Comparison of ENCODE assay signal across 36 cellular contexts in the genomic region with DNA sequence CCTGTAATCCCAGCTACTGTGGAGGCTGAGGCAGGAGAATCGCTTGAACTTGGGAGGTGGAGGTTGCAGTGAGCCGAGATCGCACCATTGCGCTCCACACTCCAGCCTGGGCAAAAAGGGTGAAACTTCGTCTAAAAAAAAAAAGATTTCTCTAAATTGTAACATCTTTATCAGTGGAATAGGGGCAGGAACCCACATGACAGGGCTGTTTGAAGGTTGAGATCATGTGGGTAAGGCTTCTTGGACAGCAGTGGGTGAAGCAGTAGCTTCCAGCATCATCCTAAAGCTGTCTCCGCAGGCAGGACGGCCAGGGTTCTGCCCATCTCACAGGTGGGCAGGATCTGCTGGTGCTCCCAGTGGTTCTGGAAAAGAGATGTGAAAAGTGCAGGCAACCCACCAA.
"Had no signal": no experiment of that assay in that cellular context is flagged by ENCODE, and none has a peak within 500 bp of the region (broad histone marks: within the 10 kb centered on the region; RNA-seq: fewer than 3 reads in every experiment).

No MANE protein-coding gene starts in this region.

- H3K4me3 Mint-ChIP-seq: activated CD4-positive, alpha-beta memory T cell treated with anti-CD3 and anti-CD28 coated beads, Interleukin-2, amount 10 ng/mL, durations not matched to agents 7 days and 5 days; activated CD8-positive, alpha-beta memory T cell treated with anti-CD3 and anti-CD28 coated beads, Interleukin-2, amount 10 ng/mL, durations not matched to agents 7 days and 5 days; activated naive CD4-positive, alpha-beta T cell treated with anti-CD3 and anti-CD28 coated beads, Interleukin-2, amount 10 ng/mL, durations not matched to agents 7 days and 5 days; activated naive CD8-positive, alpha-beta T cell; activated naive CD8-positive, alpha-beta T cell treated with anti-CD3 and anti-CD28 coated beads, Interleukin-2, amount 50 U/mL, for 24 hours; central memory CD8-positive, alpha-beta T cell; T-cell had no signal

- DNase-seq: activated CD4-positive, alpha-beta memory T cell treated with anti-CD3 and anti-CD28 coated beads, Interleukin-2, amount 10 ng/mL, durations not matched to agents 7 days and 5 days; activated CD4-positive, alpha-beta T cell treated with anti-CD3 and anti-CD28 coated beads for 1 hour; activated CD4-positive, alpha-beta T cell treated with anti-CD3 and anti-CD28 coated beads for 48 hours; activated CD4-positive, CD25-positive, alpha-beta regulatory T cell; activated CD8-positive, alpha-beta memory T cell treated with anti-CD3 and anti-CD28 coated beads for 24 hours; activated CD8-positive, alpha-beta memory T cell treated with anti-CD3 and anti-CD28 coated beads, Interleukin-2, amount 10 ng/mL, durations not matched to agents 7 days and 5 days; activated CD8-positive, alpha-beta memory T cell treated with anti-CD3 and anti-CD28 coated beads, Interleukin-2, amount 50 U/mL, for 48 hours; activated effector memory CD4-positive, alpha-beta T cell treated with Interleukin-2 at 50 U/mL for 16 hours; activated naive CD4-positive, alpha-beta T cell treated with anti-CD3 and anti-CD28 coated beads, Interleukin-2, amount 10 ng/mL, durations not matched to agents 7 days and 5 days; activated naive CD8-positive, alpha-beta T cell treated with anti-CD3 and anti-CD28 coated beads, Interleukin-2, amount 50 U/mL, for 24 hours; activated T-cell treated with anti-CD3 and anti-CD28 coated beads, Interleukin-2, amount 50 U/mL, for 48 hours; aorta; Karpas-422; KBM-7; NCI-H1048; NCI-H1105 treated with DMSO at 0.1 percent for 48 hours; NCI-H1436; NCI-H1694; NCI-H1930; NCI-H2081 treated with DMSO at 0.1 percent for 48 hours; NCI-H2171; NCI-H510A; NCI-H526; NCI-H748 treated with DMSO at 0.1 percent for 48 hours; NK-92 treated with Interleukin-12 subunit alpha and Interleukin-12 subunit beta, amount 100 ng/mL, for 24 hours; SHP77 treated with DMSO at 0.1 percent for 48 hours; T-cell; T-helper 2 cell; T-helper 9 cell; WERI-Rb-1 had no signal

- H3K9me3 Mint-ChIP-seq: activated CD4-positive, alpha-beta memory T cell treated with anti-CD3 and anti-CD28 coated beads, Interleukin-2, amount 10 ng/mL, durations not matched to agents 7 days and 5 days; activated naive CD4-positive, alpha-beta T cell treated with anti-CD3 and anti-CD28 coated beads, Interleukin-2, amount 10 ng/mL, durations not matched to agents 7 days and 5 days; activated naive CD8-positive, alpha-beta T cell treated with anti-CD3 and anti-CD28 coated beads, Interleukin-2, amount 50 U/mL, for 24 hours; central memory CD8-positive, alpha-beta T cell; T-cell had no signal

- H3K9me3 ChIP-seq: MG63 had no signal

- H3K4me3 ChIP-seq: cardiac muscle cell, MG63 had no signal

- H3K27ac Mint-ChIP-seq: activated CD4-positive, alpha-beta memory T cell treated with anti-CD3 and anti-CD28 coated beads, Interleukin-2, amount 10 ng/mL, durations not matched to agents 7 days and 5 days; activated CD8-positive, alpha-beta memory T cell treated with anti-CD3 and anti-CD28 coated beads, Interleukin-2, amount 10 ng/mL, durations not matched to agents 7 days and 5 days; activated naive CD4-positive, alpha-beta T cell treated with anti-CD3 and anti-CD28 coated beads, Interleukin-2, amount 10 ng/mL, durations not matched to agents 7 days and 5 days; activated naive CD8-positive, alpha-beta T cell; activated naive CD8-positive, alpha-beta T cell treated with anti-CD3 and anti-CD28 coated beads, Interleukin-2, amount 50 U/mL, for 24 hours; T-cell had no signal

- ATAC-seq: activated CD8-positive, alpha-beta memory T cell treated with anti-CD3 and anti-CD28 coated beads, Interleukin-2, amount 10 ng/mL, durations not matched to agents 7 days and 5 days; activated naive CD8-positive, alpha-beta T cell treated with anti-CD3 and anti-CD28 coated beads, Interleukin-2, amount 50 U/mL, for 24 hours; Panc1; SK-N-SH treated with all-trans-retinoic acid at 6 μM for 48 hours; T-cell had no signal

- H3K36me3 ChIP-seq: cardiac muscle cell, MG63, WERI-Rb-1 had no signal

- H3K36me3 Mint-ChIP-seq: activated CD8-positive, alpha-beta memory T cell treated with anti-CD3 and anti-CD28 coated beads, Interleukin-2, amount 10 ng/mL, durations not matched to agents 7 days and 5 days; activated naive CD4-positive, alpha-beta T cell treated with anti-CD3 and anti-CD28 coated beads, Interleukin-2, amount 10 ng/mL, durations not matched to agents 7 days and 5 days; activated naive CD8-positive, alpha-beta T cell; T-cell had no signal

- H3K27ac ChIP-seq: cardiac muscle cell, WERI-Rb-1 had no signal
